ENCODE assay signal across 18 cellular contexts in genomic region chr2:67165141-67165990, GRCh38.
DNase-seq lines count a peak whose midpoint lies in the region; ATAC-seq and TF ChIP-seq lines count a peak whose summit lies in the region.
"Had no signal": no experiment of that assay in that cellular context is flagged by ENCODE, and none has a peak within 500 bp of the region (broad histone marks: within the 10 kb centered on the region; RNA-seq: fewer than 3 reads in every experiment).

No MANE protein-coding gene starts in this region.

- H3K4me3 ChIP-seq in astrocyte of the cerebellum (ENCODE audit: low read depth, low read length): no peak overlapping the region
- H3K4me3 ChIP-seq: SK-N-MC had no signal

- H3K4me1 Mint-ChIP-seq in type B pancreatic cell (ENCODE audit: unreplicated experiment): peaks cover 22% of the 10 kb centered on the region
- peaks cover 7% of the 10 kb centered on the region for H3K4me1 Mint-ChIP-seq in endothelial cell (ENCODE audit: unreplicated experiment)
- H3K4me1 Mint-ChIP-seq: CD8-positive, alpha-beta memory T cell had no signal

- TF ChIP-seq CTCF in astrocyte of the cerebellum (IDR thresholded peaks at IDR 0.05; ENCODE audit: low read depth, low read length, missing control alignments) (no peak), type B pancreatic cell (conservative IDR thresholded peaks at IDR 0.05) (no peak), endothelial cell (IDR thresholded peaks at IDR 0.05; ENCODE audit: unreplicated experiment) (no peak)

- peak overlapping the region; percentile 32 for H3K4me3 Mint-ChIP-seq in type B pancreatic cell
- H3K4me3 Mint-ChIP-seq in endothelial cell (ENCODE audit: unreplicated experiment): no peak overlapping the region
- H3K4me3 Mint-ChIP-seq: CD8-positive, alpha-beta memory T cell had no signal

- H3K9me3 Mint-ChIP-seq in type B pancreatic cell (peaks cover 8% of the 10 kb centered on the region), endothelial cell (ENCODE audit: unreplicated experiment) (no peaks in the 10 kb centered on the region)

- H3K27ac Mint-ChIP-seq in type B pancreatic cell (peak overlapping the region; percentile 8), endothelial cell (ENCODE audit: unreplicated experiment) (no peak overlapping the region)
- H3K27ac Mint-ChIP-seq: CD8-positive, alpha-beta memory T cell had no signal

- H3K36me3 Mint-ChIP-seq in type B pancreatic cell: peaks cover 5% of the 10 kb centered on the region
- H3K36me3 Mint-ChIP-seq in endothelial cell (ENCODE audit: low read depth, unreplicated experiment): no peaks in the 10 kb centered on the region
- H3K36me3 Mint-ChIP-seq: CD8-positive, alpha-beta memory T cell had no signal

- in situ Hi-C loops in astrocyte of the cerebellum (cut with HindIII; ENCODE audit: low sequenced_read_pairs): no loop called here

- ATAC-seq in HG03025 (IDR thresholded peaks at IDR 0.05; ENCODE audit: low FRiP score, unreplicated experiment): no peak
- no peak for ATAC-seq in GM19395 (IDR thresholded peaks at IDR 0.05; ENCODE audit: unreplicated experiment)

- peaks cover 3% of the 10 kb centered on the region for H3K27me3 Mint-ChIP-seq in type B pancreatic cell
- no peaks in the 10 kb centered on the region for H3K27me3 Mint-ChIP-seq in endothelial cell (ENCODE audit: unreplicated experiment)
- H3K27me3 Mint-ChIP-seq: CD8-positive, alpha-beta memory T cell had no signal

- DNase-seq in LHCN-M2 (ENCODE audit: low read depth) (peak; percentile 0), NCI-H2227 (lab: John Stamatoyannopoulos, UW; ENCODE audit: unreplicated experiment) (peak; percentile 93), astrocyte of the cerebellum (ENCODE audit: low read depth) (peak; percentile 53), type B pancreatic cell (ENCODE audit: extremely low spot score, unreplicated experiment) (no peak), endothelial cell (ENCODE audit: low spot score) (no peak)
- DNase-seq: ACHN; C1 segment of cervical spinal cord; CD8-positive, alpha-beta memory T cell; DND-41; H7; NCI-H1105; NCI-H187 treated with DMSO at 0.1 percent for 48 hours; NCI-H446 treated with DMSO at 0.1 percent for 48 hours; NCI-H774; SHP77 had no signal

Comparison
In these comparisons a context has a peak if more than half of its experiments do, and no peak if none do; other contexts are left out.
1. DNase-seq: peak in LHCN-M2 (single experiment), NCI-H2227 (single experiment) and astrocyte of the cerebellum (single experiment); none in type B pancreatic cell (single experiment) and endothelial cell (single experiment).